Comparison of ENCODE assay signal across 23 cellular contexts in the genomic region with DNA sequence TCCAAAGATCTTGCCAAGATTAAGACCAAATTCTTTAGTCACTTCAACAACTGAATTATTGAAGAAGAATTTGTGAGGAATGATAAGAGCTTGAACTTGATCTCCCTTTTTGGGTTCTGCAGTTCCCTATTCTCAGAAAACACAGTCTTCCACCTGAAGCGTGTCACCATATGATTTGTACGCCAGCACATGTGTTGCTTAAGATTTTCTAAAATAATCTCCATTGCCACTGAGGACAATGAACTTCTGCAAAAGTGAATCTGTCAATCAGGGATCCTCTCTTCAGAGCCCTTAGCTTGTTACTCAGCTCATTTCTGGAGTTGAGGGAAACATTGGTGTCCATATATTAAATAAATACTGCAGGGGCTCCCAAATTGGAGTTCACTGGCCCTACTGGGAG.
"Had no signal": no experiment of that assay in that cellular context is flagged by ENCODE, and none has a peak within 500 bp of the region (broad histone marks: within the 10 kb centered on the region; RNA-seq: fewer than 3 reads in every experiment).

No MANE protein-coding gene starts in this region.

- H3K9me3 ChIP-seq: gastroesophageal sphincter, suprapubic skin, tibial artery had no signal

- H3K4me3 ChIP-seq: gastroesophageal sphincter, suprapubic skin, tibial artery had no signal

- H3K27me3 ChIP-seq: brain microvascular endothelial cell, gastroesophageal sphincter, suprapubic skin, tibial artery had no signal

- H3K36me3 ChIP-seq: brain microvascular endothelial cell, gastroesophageal sphincter, suprapubic skin, tibial artery had no signal

- H3K4me1 ChIP-seq: gastroesophageal sphincter, suprapubic skin, tibial artery had no signal

- DNase-seq: activated B cell treated with CpG ODN at 0.5 μM for 24 hours; activated CD4-positive, alpha-beta T cell treated with anti-CD3 and anti-CD28 coated beads, Interleukin-2, amount 50 U/mL, for 1 hour; activated CD8-positive, alpha-beta T cell treated with anti-CD3 and anti-CD28 coated beads for 36 hours; activated gamma-delta T cell treated with Interleukin-2 at 50 U/mL for 16 hours; activated naive CD4-positive, alpha-beta T cell treated with anti-CD3 and anti-CD28 coated beads, Interleukin-2, amount 50 U/mL, for 16 hours; activated T-cell treated with anti-CD3 and anti-CD28 coated beads, Interleukin-2, amount 50 U/mL, for 4 hours; amniotic stem cell; brain microvascular endothelial cell; cortex of kidney; head of caudate nucleus; hippocampal formation; immature natural killer cell; kidney; left colon; mammary epithelial cell; posterior cingulate gyrus; right cardiac atrium; stimulated activated CD4-positive, alpha-beta T cell treated with anti-CD3 and anti-CD28 coated beads, Interleukin-15, amount 100 ng/mL, for 24 hours; stimulated activated CD4-positive, alpha-beta T cell treated with anti-CD3 and anti-CD28 coated beads, Interleukin-2, amount 100 ng/mL, for 24 hours; stimulated activated naive B cell treated with anti-CD40 and anti-IgM and Interleukin-4, amounts not matched to agents 10 μg/mL and 1 μg/mL and 100 μg/mL, for 72 hours; tibial artery had no signal

- H3K27ac ChIP-seq: brain microvascular endothelial cell, gastroesophageal sphincter, suprapubic skin, tibial artery had no signal
